In genomic region chr20:64328030-64328408, GRCh38 we compare ENCODE assay signal across 8 cellular contexts.
A peak's percentile ranks its signal among the peaks of the same experiment; 100 is the strongest.
DNase-seq lines count a peak whose midpoint lies in the region; FAIRE-seq and TF ChIP-seq lines count a peak whose summit lies in the region.
"Not testable (repeated sequence)": the region's sequence is repeated elsewhere in the genome, so short reads cannot be mapped to it uniquely, and the experiment has no call there.

No MANE protein-coding gene starts in this region.

- not testable (repeated sequence) for H3K36me3 Mint-ChIP-seq in astrocyte (ENCODE audit: low read depth, unreplicated experiment); endodermal cell (ENCODE audit: low read depth); nephron (ENCODE audit: low read depth); type B pancreatic cell

- H3K27me3 Mint-ChIP-seq in astrocyte (ENCODE audit: low read depth, unreplicated experiment) (peaks cover 53% of the 10 kb centered on the region), endodermal cell (ENCODE audit: insufficient read depth) (peaks cover 59% of the 10 kb centered on the region), nephron (ENCODE audit: low read depth) (peaks cover 47% of the 10 kb centered on the region), type B pancreatic cell (peaks cover 43% of the 10 kb centered on the region)

- not testable (repeated sequence) for H3K79me2 ChIP-seq in astrocyte (ENCODE audit: insufficient read depth, low read length)

- H3K4me3 ChIP-seq in HUES64 (ENCODE audit: low read length) = peak overlapping the region; percentile 42
- not testable (repeated sequence) for H3K4me3 ChIP-seq in astrocyte (ENCODE audit: insufficient read depth, low read depth, low read length)
- H3K4me3 ChIP-seq in endodermal cell (ENCODE audit: low read length) = peak overlapping the region; percentile 45
- H3K4me3 ChIP-seq in iPS-15b (ENCODE audit: low read depth, low read length) = peak overlapping the region; percentile 41

- not testable (repeated sequence) for H3K36me3 ChIP-seq in ES-I3 (ENCODE audit: insufficient read depth, low read length); HUES64 (ENCODE audit: insufficient read depth, low read length); astrocyte (ENCODE audit: insufficient read depth, low read length); endodermal cell (ENCODE audit: control insufficient read depth, insufficient read depth, low read length); iPS-15b (ENCODE audit: control insufficient read depth, insufficient read depth, low read length)

- peak overlapping the region; percentile 33; the same call in 1 of the 2 replicates for H3K9ac ChIP-seq in ES-I3 (ENCODE audit: low read depth, low read length)
- H3K9ac ChIP-seq in HUES64 (ENCODE audit: low read depth, low read length); astrocyte (ENCODE audit: low read length); endodermal cell (ENCODE audit: extremely low read depth, low read length, poor library complexity, severe bottlenecking); iPS-15b (ENCODE audit: low read depth, low read length): not testable (repeated sequence)

- H3K27ac Mint-ChIP-seq in astrocyte (ENCODE audit: unreplicated experiment); endodermal cell; type B pancreatic cell: not testable (repeated sequence)
- H3K27ac Mint-ChIP-seq in nephron = peak overlapping the region; percentile 55 to 91 (median 83)

- H3K4me2 ChIP-seq in astrocyte (ENCODE audit: low read length) = peak overlapping the region; percentile 58

- H3K9me3 Mint-ChIP-seq in astrocyte (ENCODE audit: unreplicated experiment) (peaks cover 14% of the 10 kb centered on the region), endodermal cell (peaks cover 17% of the 10 kb centered on the region)
- not testable (repeated sequence) for H3K9me3 Mint-ChIP-seq in nephron, type B pancreatic cell

- not testable (repeated sequence) for H3K27ac ChIP-seq in HUES64 (ENCODE audit: low read depth, low read length); astrocyte (ENCODE audit: low read depth, low read length); endodermal cell (ENCODE audit: low read depth, low read length)

- not testable (repeated sequence) for FAIRE-seq in astrocyte (lab: Jason Lieb, UNC)

- peaks cover 39% of the 10 kb centered on the region for H3K27me3 ChIP-seq in HUES64 (ENCODE audit: insufficient read depth, low read length)
- not testable (repeated sequence) for H3K27me3 ChIP-seq in astrocyte (ENCODE audit: insufficient read depth, low read length)
- peaks cover 50% of the 10 kb centered on the region for H3K27me3 ChIP-seq in endodermal cell (ENCODE audit: control insufficient read depth, insufficient read depth, low read length, poor library complexity, severe bottlenecking)
- peaks cover 33% of the 10 kb centered on the region for H3K27me3 ChIP-seq in iPS-15b (ENCODE audit: control insufficient read depth, insufficient read depth, low read length)

- H3K9me3 ChIP-seq in ES-I3 (ENCODE audit: control insufficient read depth, insufficient read depth, low read length); HUES64 (ENCODE audit: insufficient read depth, low read depth, low read length); astrocyte (ENCODE audit: insufficient read depth, low read depth, low read length); iPS-15b (ENCODE audit: control insufficient read depth, insufficient read depth, low read length): not testable (repeated sequence)
- H3K9me3 ChIP-seq in endodermal cell (ENCODE audit: control insufficient read depth, low read length) = peaks cover 11% of the 10 kb centered on the region

- H4K20me1 ChIP-seq in astrocyte (ENCODE audit: insufficient read depth, low read length) = not testable (repeated sequence)

- DNase-seq in astrocyte (ENCODE audit: low read depth); endodermal cell; type B pancreatic cell (ENCODE audit: extremely low spot score, unreplicated experiment): not testable (repeated sequence)
- DNase-seq in posterior cingulate gyrus = peak in 8 of 10 donors; percentile 66 to 98 (median 74)

- H3K4me1 Mint-ChIP-seq in astrocyte (ENCODE audit: low read depth, unreplicated experiment); nephron; type B pancreatic cell (ENCODE audit: unreplicated experiment): not testable (repeated sequence)
- peaks cover 11% of the 10 kb centered on the region for H3K4me1 Mint-ChIP-seq in endodermal cell

- peak overlapping the region; percentile 86 for H3K4me3 Mint-ChIP-seq in astrocyte (ENCODE audit: unreplicated experiment)
- peak overlapping the region; percentile 50 for H3K4me3 Mint-ChIP-seq in endodermal cell
- peak overlapping the region; percentile 53 to 81 (median 77) for H3K4me3 Mint-ChIP-seq in nephron
- H3K4me3 Mint-ChIP-seq in type B pancreatic cell = peak overlapping the region; percentile 81

- H2AFZ ChIP-seq in astrocyte (ENCODE audit: low read depth, low read length) = not testable (repeated sequence)

- H3K4me1 ChIP-seq in ES-I3 (ENCODE audit: insufficient read depth, low read length); HUES64 (ENCODE audit: insufficient read depth, low read length); astrocyte (ENCODE audit: insufficient read depth, low read length); endodermal cell (ENCODE audit: control insufficient read depth, insufficient read depth, low read length); iPS-15b (ENCODE audit: control insufficient read depth, insufficient read depth, low read length): not testable (repeated sequence)

- WGBS in HUES64 = no CpG with 5 or more reads among the region's 29 CpGs
- WGBS in endodermal cell (ENCODE audit: insufficient coverage in 1 of 2, insufficient read length in 1 of 2), 2 experiments = 0% methylated on average over 1 of the region's 29 CpGs; no CpG with 5 or more reads in 1 of the 2 experiments

- intact Hi-C loops in posterior cingulate gyrus (cut with DNase I) = not testable (repeated sequence)

- not testable (repeated sequence) for TF ChIP-seq CTCF in astrocyte (IDR thresholded peaks at IDR 0.05; ENCODE audit: insufficient read depth, low read depth, low read length); endodermal cell (conservative IDR thresholded peaks at IDR 0.05); nephron (IDR thresholded peaks at IDR 0.05; ENCODE audit: unreplicated experiment in 3 of 3); type B pancreatic cell (conservative IDR thresholded peaks at IDR 0.05)
